In genomic region chr12:3149505-3150307, GRCh38 we compare ENCODE assay signal across 1 cellular context.
TF ChIP-seq lines count a peak whose summit lies in the region.

No MANE protein-coding gene starts in this region.

TF ChIP-seq in GM23338, 12 proteins besides CTCF, POLR2A, EP300 and RAD21 (continued from another document):
- TF ChIP-seq EZH2 (IDR thresholded peaks at IDR 0.05; ENCODE audit: low read depth, unreplicated experiment) (no peak), ZNF462 (CRISPR knock-in tag; IDR thresholded peaks at IDR 0.05) (no peak)
